Comparison of ENCODE assay signal across 1 cellular context in the genomic region with DNA sequence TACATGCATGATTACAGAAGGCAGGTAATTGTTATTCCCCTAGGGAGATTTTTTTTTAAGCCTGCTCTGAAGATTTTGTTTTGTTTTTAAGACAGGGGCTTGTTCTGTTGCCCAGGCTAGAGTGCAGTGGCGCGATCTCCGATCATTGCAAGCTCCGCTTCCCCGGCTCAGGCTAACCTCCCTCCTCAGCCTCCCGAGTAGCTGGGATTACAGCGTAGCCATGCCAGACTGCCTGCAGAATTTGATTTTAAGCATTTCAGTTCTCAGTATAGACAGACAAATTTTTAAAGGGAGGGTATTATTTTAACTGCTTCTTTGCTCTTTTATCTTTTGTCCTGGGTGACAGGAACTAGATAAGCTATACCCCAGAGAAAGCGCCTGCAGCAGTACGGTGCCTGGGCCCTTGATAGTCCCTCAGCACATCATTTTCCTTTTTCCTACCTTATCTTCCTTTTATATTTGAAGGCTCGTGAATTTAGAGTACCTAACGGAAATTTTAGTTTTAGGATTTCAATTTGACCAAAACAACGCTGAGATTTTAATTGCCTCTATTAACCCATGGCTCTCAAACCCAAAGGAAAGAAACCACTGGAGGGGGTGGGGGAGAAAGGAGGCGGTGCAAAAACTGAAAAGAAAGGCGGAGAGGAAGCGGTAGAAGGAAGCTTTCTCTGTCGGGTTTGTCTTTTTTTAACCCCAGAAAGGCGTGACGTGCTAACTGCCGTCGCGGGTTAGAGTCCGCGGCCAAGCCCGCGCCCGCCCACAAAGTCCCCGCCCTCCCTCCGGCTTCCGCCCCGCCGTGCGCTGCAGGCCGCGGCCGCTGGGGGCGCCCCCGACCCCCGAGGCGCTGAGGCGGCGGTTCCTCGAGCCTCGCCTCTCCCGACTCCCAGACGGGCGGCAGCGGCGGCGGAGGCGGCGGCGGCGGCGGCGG.
TF ChIP-seq lines count a peak whose summit lies in the region.

A gene (plus strand): TSS at position 886 of the 928 bp plus-strand sequence. CDS start 329 bp downstream, outside the sequence.

TF ChIP-seq in K562, 482 proteins besides CTCF, POLR2A, EP300 and RAD21 (continued from another document and continues in another):
- TF ChIP-seq, protein P1, sequence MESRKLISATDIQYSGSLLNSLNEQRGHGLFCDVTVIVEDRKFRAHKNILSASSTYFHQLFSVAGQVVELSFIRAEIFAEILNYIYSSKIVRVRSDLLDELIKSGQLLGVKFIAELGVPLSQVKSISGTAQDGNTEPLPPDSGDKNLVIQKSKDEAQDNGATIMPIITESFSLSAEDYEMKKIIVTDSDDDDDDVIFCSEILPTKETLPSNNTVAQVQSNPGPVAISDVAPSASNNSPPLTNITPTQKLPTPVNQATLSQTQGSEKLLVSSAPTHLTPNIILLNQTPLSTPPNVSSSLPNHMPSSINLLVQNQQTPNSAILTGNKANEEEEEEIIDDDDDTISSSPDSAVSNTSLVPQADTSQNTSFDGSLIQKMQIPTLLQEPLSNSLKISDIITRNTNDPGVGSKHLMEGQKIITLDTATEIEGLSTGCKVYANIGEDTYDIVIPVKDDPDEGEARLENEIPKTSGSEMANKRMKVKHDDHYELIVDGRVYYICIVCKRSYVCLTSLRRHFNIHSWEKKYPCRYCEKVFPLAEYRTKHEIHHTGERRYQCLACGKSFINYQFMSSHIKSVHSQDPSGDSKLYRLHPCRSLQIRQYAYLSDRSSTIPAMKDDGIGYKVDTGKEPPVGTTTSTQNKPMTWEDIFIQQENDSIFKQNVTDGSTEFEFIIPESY (CRISPR knock-in tag; IDR thresholded peaks at IDR 0.05): no peak
- TF ChIP-seq TRIM28 (IDR thresholded peaks at IDR 0.05): 0 out of 2 replicates have a peak, but pooled peaks have one; percentile 46
- peak; percentile 97 for TF ChIP-seq SMAD4 (CRISPR knock-in tag; conservative IDR thresholded peaks at IDR 0.05)
- TF ChIP-seq POLR2G (IDR thresholded peaks at IDR 0.05; ENCODE audit: low read depth, low read length): peak; percentile 86
- TF ChIP-seq TFAM (CRISPR knock-in tag; conservative IDR thresholded peaks at IDR 0.05): no peak
- TF ChIP-seq ZNF212 (CRISPR knock-in tag; IDR thresholded peaks at IDR 0.05): no peak
- TF ChIP-seq CCNT2 (IDR thresholded peaks at IDR 0.05; ENCODE audit: borderline replicate concordance, extremely low read depth, insufficient read length, low read depth, low read length): peak; percentile 95
- TF ChIP-seq, protein P2, sequence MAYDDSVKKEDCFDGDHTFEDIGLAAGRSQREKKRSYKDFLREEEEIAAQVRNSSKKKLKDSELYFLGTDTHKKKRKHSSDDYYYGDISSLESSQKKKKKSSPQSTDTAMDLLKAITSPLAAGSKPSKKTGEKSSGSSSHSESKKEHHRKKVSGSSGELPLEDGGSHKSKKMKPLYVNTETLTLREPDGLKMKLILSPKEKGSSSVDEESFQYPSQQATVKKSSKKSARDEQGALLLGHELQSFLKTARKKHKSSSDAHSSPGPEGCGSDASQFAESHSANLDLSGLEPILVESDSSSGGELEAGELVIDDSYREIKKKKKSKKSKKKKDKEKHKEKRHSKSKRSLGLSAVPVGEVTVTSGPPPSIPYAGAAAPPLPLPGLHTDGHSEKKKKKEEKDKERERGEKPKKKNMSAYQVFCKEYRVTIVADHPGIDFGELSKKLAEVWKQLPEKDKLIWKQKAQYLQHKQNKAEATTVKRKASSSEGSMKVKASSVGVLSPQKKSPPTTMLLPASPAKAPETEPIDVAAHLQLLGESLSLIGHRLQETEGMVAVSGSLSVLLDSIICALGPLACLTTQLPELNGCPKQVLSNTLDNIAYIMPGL (CRISPR knock-in tag; IDR thresholded peaks at IDR 0.05): peak; percentile 77; the same call in 1 of the 2 replicates
- no peak for TF ChIP-seq BACH1 (tag; IDR thresholded peaks at IDR 0.05)
- no peak for TF ChIP-seq FOXK1 (CRISPR knock-in tag; IDR thresholded peaks at IDR 0.05; ENCODE audit: borderline replicate concordance)
- peak; percentile 45; the same call in 1 of the 2 replicates for TF ChIP-seq ETV1 (tag; conservative IDR thresholded peaks at IDR 0.05; ENCODE audit: low read depth)
- TF ChIP-seq, protein P3, sequence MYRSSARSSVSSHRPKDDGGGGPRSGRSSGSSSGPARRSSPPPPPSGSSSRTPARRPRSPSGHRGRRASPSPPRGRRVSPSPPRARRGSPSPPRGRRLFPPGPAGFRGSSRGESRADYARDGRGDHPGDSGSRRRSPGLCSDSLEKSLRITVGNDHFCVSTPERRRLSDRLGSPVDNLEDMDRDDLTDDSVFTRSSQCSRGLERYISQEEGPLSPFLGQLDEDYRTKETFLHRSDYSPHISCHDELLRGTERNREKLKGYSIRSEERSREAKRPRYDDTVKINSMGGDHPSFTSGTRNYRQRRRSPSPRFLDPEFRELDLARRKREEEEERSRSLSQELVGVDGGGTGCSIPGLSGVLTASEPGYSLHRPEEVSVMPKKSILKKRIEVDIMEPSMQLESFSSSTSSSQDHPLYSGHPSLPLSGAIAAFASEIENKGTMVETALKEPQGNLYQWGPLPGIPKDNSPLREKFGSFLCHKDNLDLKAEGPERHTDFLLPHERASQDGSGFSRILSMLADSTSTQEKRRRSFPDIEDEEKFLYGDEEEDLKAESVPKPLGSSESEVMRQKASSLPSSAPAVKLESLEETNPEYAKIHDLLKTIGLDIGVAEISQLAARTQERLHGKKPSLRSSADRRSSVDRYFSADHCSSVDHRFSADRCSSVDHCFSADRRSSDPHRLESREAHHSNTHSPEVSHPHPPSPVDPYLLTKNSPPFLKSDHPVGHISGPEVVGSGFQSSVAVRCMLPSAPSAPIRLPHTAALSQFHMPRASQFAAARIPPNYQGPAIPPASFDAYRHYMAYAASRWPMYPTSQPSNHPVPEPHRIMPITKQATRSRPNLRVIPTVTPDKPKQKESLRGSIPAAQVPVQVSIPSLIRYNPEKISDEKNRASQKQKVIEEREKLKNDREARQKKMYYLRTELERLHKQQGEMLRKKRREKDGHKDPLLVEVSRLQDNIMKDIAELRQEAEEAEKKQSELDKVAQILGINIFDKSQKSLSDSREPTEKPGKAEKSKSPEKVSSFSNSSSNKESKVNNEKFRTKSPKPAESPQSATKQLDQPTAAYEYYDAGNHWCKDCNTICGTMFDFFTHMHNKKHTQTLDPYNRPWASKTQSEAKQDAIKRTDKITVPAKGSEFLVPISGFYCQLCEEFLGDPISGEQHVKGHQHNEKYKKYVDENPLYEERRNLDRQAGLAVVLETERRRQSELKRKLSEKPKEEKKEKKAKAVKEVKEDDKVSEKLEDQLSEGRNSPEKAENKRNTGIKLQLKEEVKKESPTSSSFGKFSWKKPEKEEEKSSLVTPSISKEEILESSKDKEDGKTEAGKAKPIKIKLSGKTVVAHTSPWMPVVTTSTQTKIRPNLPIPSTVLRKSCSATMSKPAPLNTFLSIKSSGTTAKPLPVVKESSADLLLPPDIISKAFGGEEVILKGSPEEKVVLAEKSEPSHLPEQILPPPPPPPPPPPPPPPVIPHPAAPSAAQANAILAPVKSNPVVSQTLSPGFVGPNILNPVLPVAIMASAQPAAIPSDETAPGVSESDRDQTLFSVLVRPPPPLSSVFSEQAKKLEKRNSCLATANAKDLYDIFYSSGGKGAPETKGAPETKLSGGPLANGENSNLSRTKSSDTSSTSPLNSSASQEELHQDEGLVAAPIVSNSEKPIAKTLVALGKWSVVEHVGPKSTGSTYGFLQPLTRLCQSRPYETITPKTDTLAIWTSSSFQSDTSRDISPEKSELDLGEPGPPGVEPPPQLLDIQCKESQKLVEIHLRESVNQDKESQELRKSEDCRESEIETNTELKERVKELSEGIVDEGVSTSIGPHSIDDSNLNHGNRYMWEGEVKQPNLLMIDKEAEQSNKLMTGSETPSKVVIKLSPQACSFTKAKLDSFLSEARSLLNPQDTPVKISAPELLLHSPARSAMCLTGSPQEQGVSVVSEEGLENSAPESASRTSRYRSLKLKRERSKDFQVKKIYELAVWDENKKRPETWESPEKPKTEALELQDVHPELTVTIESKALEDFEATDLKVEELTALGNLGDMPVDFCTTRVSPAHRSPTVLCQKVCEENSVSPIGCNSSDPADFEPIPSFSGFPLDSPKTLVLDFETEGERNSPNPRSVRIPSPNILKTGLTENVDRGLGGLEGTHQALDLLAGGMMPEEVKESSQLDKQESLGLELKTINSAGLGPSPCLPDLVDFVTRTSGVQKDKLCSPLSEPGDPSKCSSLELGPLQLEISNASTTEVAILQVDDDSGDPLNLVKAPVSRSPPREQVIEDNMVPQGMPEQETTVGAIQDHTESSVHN (IDR thresholded peaks at IDR 0.05; ENCODE audit: borderline replicate concordance in 1 of 2, low read depth in 1 of 2): peak in 1 of 2 experiments; percentile 67; a peak in 1 of 4 replicates
- TF ChIP-seq NFATC3 (IDR thresholded peaks at IDR 0.05): peak; percentile 80; the same call in 1 of the 2 replicates
- TF ChIP-seq, protein P4, sequence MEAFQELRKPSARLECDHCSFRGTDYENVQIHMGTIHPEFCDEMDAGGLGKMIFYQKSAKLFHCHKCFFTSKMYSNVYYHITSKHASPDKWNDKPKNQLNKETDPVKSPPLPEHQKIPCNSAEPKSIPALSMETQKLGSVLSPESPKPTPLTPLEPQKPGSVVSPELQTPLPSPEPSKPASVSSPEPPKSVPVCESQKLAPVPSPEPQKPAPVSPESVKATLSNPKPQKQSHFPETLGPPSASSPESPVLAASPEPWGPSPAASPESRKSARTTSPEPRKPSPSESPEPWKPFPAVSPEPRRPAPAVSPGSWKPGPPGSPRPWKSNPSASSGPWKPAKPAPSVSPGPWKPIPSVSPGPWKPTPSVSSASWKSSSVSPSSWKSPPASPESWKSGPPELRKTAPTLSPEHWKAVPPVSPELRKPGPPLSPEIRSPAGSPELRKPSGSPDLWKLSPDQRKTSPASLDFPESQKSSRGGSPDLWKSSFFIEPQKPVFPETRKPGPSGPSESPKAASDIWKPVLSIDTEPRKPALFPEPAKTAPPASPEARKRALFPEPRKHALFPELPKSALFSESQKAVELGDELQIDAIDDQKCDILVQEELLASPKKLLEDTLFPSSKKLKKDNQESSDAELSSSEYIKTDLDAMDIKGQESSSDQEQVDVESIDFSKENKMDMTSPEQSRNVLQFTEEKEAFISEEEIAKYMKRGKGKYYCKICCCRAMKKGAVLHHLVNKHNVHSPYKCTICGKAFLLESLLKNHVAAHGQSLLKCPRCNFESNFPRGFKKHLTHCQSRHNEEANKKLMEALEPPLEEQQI (IDR thresholded peaks at IDR 0.05): no peak
- TF ChIP-seq, protein P5, sequence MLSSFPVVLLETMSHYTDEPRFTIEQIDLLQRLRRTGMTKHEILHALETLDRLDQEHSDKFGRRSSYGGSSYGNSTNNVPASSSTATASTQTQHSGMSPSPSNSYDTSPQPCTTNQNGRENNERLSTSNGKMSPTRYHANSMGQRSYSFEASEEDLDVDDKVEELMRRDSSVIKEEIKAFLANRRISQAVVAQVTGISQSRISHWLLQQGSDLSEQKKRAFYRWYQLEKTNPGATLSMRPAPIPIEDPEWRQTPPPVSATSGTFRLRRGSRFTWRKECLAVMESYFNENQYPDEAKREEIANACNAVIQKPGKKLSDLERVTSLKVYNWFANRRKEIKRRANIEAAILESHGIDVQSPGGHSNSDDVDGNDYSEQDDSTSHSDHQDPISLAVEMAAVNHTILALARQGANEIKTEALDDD (IDR thresholded peaks at IDR 0.05): no peak
- no peak for TF ChIP-seq CEBPG (CRISPR knock-in tag; IDR thresholded peaks at IDR 0.05)
- no peak for TF ChIP-seq CEBPG (tag; conservative IDR thresholded peaks at IDR 0.05 in 1 of 2, IDR thresholded peaks at IDR 0.05 in 1 of 2)
- peak; percentile 88 for TF ChIP-seq ELF1 (tag; IDR thresholded peaks at IDR 0.05)
- TF ChIP-seq HDAC3 (IDR thresholded peaks at IDR 0.05; ENCODE audit: borderline replicate concordance, partially characterized antibody): no peak
- TF ChIP-seq, protein P6, sequence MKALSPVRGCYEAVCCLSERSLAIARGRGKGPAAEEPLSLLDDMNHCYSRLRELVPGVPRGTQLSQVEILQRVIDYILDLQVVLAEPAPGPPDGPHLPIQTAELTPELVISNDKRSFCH (CRISPR knock-in tag; IDR thresholded peaks at IDR 0.05): no peak
- TF ChIP-seq, protein P6 (tag; IDR thresholded peaks at IDR 0.05): no peak
- TF ChIP-seq MECOM (CRISPR knock-in tag; IDR thresholded peaks at IDR 0.05): peak; percentile 69; the same call in 1 of the 2 replicates
- TF ChIP-seq, protein P7, sequence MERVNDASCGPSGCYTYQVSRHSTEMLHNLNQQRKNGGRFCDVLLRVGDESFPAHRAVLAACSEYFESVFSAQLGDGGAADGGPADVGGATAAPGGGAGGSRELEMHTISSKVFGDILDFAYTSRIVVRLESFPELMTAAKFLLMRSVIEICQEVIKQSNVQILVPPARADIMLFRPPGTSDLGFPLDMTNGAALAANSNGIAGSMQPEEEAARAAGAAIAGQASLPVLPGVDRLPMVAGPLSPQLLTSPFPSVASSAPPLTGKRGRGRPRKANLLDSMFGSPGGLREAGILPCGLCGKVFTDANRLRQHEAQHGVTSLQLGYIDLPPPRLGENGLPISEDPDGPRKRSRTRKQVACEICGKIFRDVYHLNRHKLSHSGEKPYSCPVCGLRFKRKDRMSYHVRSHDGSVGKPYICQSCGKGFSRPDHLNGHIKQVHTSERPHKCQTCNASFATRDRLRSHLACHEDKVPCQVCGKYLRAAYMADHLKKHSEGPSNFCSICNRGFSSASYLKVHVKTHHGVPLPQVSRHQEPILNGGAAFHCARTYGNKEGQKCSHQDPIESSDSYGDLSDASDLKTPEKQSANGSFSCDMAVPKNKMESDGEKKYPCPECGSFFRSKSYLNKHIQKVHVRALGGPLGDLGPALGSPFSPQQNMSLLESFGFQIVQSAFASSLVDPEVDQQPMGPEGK (CRISPR knock-in tag; IDR thresholded peaks at IDR 0.05; ENCODE audit: borderline replicate concordance): no peak
- TF ChIP-seq ZNF239 (CRISPR knock-in tag; IDR thresholded peaks at IDR 0.05): no peak
- TF ChIP-seq NR3C1 (CRISPR knock-in tag; IDR thresholded peaks at IDR 0.05): no peak
